13 cellular contexts compared by ENCODE assay signal in the genomic region with DNA sequence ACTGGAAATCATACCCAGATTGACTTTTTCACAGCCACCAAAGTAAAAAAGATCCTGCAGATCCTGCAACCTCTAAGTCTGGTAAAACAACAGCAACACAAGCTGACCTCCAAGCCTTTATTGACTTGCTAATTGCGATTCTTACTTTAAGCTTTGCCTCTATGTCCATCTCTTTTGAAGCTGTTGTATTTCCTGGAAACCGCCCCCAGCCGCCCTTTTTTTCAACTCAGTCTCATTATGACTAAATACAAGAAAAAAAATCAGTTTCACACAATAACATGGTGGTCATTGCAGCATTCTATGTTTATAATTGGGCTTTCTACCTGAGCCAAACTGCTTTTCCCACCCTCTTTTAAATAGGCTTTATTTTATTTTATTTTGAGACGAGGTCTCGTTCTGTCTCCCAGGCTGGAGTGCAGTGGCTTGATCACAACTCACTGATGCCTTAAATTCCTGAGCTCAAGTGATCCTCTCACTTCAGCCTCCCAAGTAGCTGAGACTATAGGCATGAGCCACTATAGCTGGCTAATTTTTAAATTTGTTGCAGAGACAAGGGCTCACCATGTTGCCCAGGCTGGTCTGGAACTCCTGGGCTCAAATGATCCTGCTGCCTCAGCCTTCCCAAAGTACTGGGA.
DNase-seq lines count a peak whose midpoint lies in the region; ATAC-seq and TF ChIP-seq lines count a peak whose summit lies in the region.
"Had no signal": no experiment of that assay in that cellular context is flagged by ENCODE, and none has a peak within 500 bp of the region (broad histone marks: within the 10 kb centered on the region; RNA-seq: fewer than 3 reads in every experiment).

No MANE protein-coding gene starts in this region.

- H3K36me3 ChIP-seq in prostate gland = no peaks in the 10 kb centered on the region
- H3K36me3 ChIP-seq: left ventricle myocardium inferior had no signal

- POLR2A ChIA-PET in GM10248 (lab: Yijun Ruan, JAX) (no interaction called here), WTC11 (lab: Charles Lee) (interaction anchor here (0.6 kb wide), 1 partner anchor 69 kb away, joined by 3 read pairs; no protein-coding TSS in a partner anchor)

- H3K36me3 Mint-ChIP-seq in WTC11 = no peaks in the 10 kb centered on the region

- H3K27me3 Mint-ChIP-seq in WTC11 (ENCODE audit: low read depth) = no peaks in the 10 kb centered on the region

- no peak for TF ChIP-seq POLR2A in GM18505 (IDR thresholded peaks at IDR 0.05; ENCODE audit: borderline replicate concordance, extremely low read depth, insufficient read depth, insufficient read length)
- TF ChIP-seq POLR2A in prostate gland (IDR thresholded peaks at IDR 0.05) = no peak

- 89% methylated on average over 5 of the region's 5 CpGs for WGBS in prostate gland

- H3K27ac Mint-ChIP-seq in WTC11 = peak overlapping the region; percentile 75

- H3K27me3 ChIP-seq in prostate gland (replicated peaks; ENCODE audit: insufficient read depth) = no peaks in the 10 kb centered on the region

- ATAC-seq in GM19395 (IDR thresholded peaks at IDR 0.05; ENCODE audit: unreplicated experiment) (peak; percentile 87), HG02852 (IDR thresholded peaks at IDR 0.05; ENCODE audit: unreplicated experiment) (peak; percentile 86), WTC11 (peak; percentile 82), GM18505 (IDR thresholded peaks at IDR 0.05; ENCODE audit: unreplicated experiment) (no peak)
- no peak for ATAC-seq in activated CD4-positive, CD25-positive, alpha-beta regulatory T cell treated with anti-CD3 and anti-CD28 coated beads, Interleukin-2, amount 50 U/mL, for 24 hours

- intact Hi-C loops in prostate gland (cut with DNase I) = no loop called here

- H3K9me3 ChIP-seq in prostate gland = no peaks in the 10 kb centered on the region
- H3K9me3 ChIP-seq: left ventricle myocardium inferior had no signal

- peaks cover 39% of the 10 kb centered on the region for H3K4me1 Mint-ChIP-seq in WTC11

- CTCF ChIA-PET in GM10248 (lab: Yijun Ruan, JAX) = interaction anchor here (0.7 to 1.4 kb wide), 3 partner anchors 8 to 17 kb away, joined by 3 read pairs; no protein-coding TSS in a partner anchor
- CTCF ChIA-PET in WTC11 (lab: Charles Lee) = interaction anchor here (0.8 to 1.3 kb wide), 3 partner anchors 39 to 57 kb away, joined by 3 to 6 read pairs (median 4); no protein-coding TSS in a partner anchor

- H3K4me3 Mint-ChIP-seq in WTC11 = peak overlapping the region; percentile 20

- no peak overlapping the region for H3K27ac ChIP-seq in prostate gland
- H3K27ac ChIP-seq: left ventricle myocardium inferior had no signal

- H3K4me1 ChIP-seq in prostate gland (replicated peaks) = no peaks in the 10 kb centered on the region

- peak; percentile 34 for DNase-seq in GM10248 (ENCODE audit: extremely low spot score)
- DNase-seq in WTC11 (ENCODE audit: low spot score) = no peak
- no peak for DNase-seq in NCI-H2196 (lab: John Stamatoyannopoulos, UW; ENCODE audit: unreplicated experiment)
- no peak for DNase-seq in prostate gland (ENCODE audit: low spot score)
- DNase-seq: dermis blood vessel endothelial cell, left ventricle myocardium inferior, NCI-H1092 treated with DMSO at 0.1 percent for 48 hours, NCI-H69, SW 1271 had no signal

- no peak overlapping the region for H3K4me3 ChIP-seq in prostate gland
- H3K4me3 ChIP-seq: left ventricle myocardium inferior had no signal

- no peaks in the 10 kb centered on the region for H3K9me3 Mint-ChIP-seq in WTC11

- TF ChIP-seq CTCF in GM10248 (IDR thresholded peaks at IDR 0.05; ENCODE audit: control extremely low read depth, extremely low read depth, low read depth, missing control alignments) (no peak), WTC11 (IDR thresholded peaks at IDR 0.05) (no peak), prostate gland (IDR thresholded peaks at IDR 0.05) (no peak)

TF ChIP-seq in WTC11, 78 proteins besides CTCF, POLR2A, EP300 and RAD21:
- TF ChIP-seq SMAD3 (CRISPR knock-in tag; IDR thresholded peaks at IDR 0.05; ENCODE audit: borderline replicate concordance) = no peak
- TF ChIP-seq PRRX2 (CRISPR knock-in tag; IDR thresholded peaks at IDR 0.05) = no peak
- TF ChIP-seq NR2C2 (CRISPR knock-in tag; IDR thresholded peaks at IDR 0.05) = no peak
- TF ChIP-seq HMGA2 (CRISPR knock-in tag; IDR thresholded peaks at IDR 0.05) = no peak
- TF ChIP-seq ZNF219 (CRISPR knock-in tag; IDR thresholded peaks at IDR 0.05; ENCODE audit: borderline replicate concordance) = no peak
- TF ChIP-seq FOXK1 (CRISPR knock-in tag; IDR thresholded peaks at IDR 0.05) = no peak
- TF ChIP-seq JAZF1 (CRISPR knock-in tag; IDR thresholded peaks at IDR 0.05) = no peak
- no peak for TF ChIP-seq ATF1 (CRISPR knock-in tag; IDR thresholded peaks at IDR 0.05)
- TF ChIP-seq SOX15 (CRISPR knock-in tag; IDR thresholded peaks at IDR 0.05) = no peak
- no peak for TF ChIP-seq ZNF423 (CRISPR knock-in tag; IDR thresholded peaks at IDR 0.05)
- no peak for TF ChIP-seq ELF4 (CRISPR knock-in tag; IDR thresholded peaks at IDR 0.05; ENCODE audit: low read depth)
- no peak for TF ChIP-seq ZSCAN18 (CRISPR knock-in tag; IDR thresholded peaks at IDR 0.05)
- no peak for TF ChIP-seq HMGXB4 (CRISPR knock-in tag; IDR thresholded peaks at IDR 0.05)
- TF ChIP-seq RELA (CRISPR knock-in tag; IDR thresholded peaks at IDR 0.05; ENCODE audit: borderline replicate concordance) = no peak
- TF ChIP-seq, protein P1, sequence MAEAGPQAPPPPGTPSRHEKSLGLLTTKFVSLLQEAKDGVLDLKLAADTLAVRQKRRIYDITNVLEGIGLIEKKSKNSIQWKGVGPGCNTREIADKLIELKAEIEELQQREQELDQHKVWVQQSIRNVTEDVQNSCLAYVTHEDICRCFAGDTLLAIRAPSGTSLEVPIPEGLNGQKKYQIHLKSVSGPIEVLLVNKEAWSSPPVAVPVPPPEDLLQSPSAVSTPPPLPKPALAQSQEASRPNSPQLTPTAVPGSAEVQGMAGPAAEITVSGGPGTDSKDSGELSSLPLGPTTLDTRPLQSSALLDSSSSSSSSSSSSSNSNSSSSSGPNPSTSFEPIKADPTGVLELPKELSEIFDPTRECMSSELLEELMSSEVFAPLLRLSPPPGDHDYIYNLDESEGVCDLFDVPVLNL (CRISPR knock-in tag; IDR thresholded peaks at IDR 0.05; ENCODE audit: borderline replicate concordance, low read depth) = no peak
- no peak for TF ChIP-seq ERG (CRISPR knock-in tag; IDR thresholded peaks at IDR 0.05)

Comparison
In these comparisons a context has a peak if more than half of its experiments do, and no peak if none do; other contexts are left out.
1. ATAC-seq: peak in GM19395 (single experiment), HG02852 (single experiment) and WTC11 (single experiment); none in activated CD4-positive, CD25-positive, alpha-beta regulatory T cell treated with anti-CD3 and anti-CD28 coated beads, Interleukin-2, amount 50 U/mL, for 24 hours (0 of 2) and GM18505 (single experiment).